30 cellular contexts compared by ENCODE assay signal in the genomic region with DNA sequence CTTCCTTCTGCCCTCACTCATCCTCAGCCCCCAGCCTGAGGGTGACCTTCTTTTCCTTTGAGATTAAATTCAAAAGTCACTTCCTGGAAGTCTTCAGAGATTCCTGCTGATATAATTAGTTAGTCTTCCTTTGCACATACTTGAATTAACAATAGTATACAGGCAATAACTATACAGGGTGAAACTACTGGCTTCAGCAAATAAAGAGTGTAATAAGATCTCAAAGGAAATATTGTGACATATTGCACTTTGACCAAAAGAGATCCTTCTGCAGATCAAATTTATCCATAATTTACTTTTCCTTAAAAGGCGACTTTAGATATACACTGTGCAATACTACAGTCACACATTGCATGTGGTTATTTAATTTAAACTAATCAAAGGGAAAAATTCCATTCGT.
DNase-seq lines count a peak whose midpoint lies in the region; ATAC-seq and TF ChIP-seq lines count a peak whose summit lies in the region.
"Had no signal": no experiment of that assay in that cellular context is flagged by ENCODE, and none has a peak within 500 bp of the region (broad histone marks: within the 10 kb centered on the region; RNA-seq: fewer than 3 reads in every experiment).

No MANE protein-coding gene starts in this region.

- no peak overlapping the region for H3K4me2 ChIP-seq in PC-3 (ENCODE audit: low read length)
- H3K4me2 ChIP-seq: KMS-11, PC-9 had no signal

- no peak for TF ChIP-seq CTCF in PC-3 (conservative IDR thresholded peaks at IDR 0.05; ENCODE audit: low read depth, low read length)
- no peak for TF ChIP-seq CTCF in mesothelial cell of epicardium (IDR thresholded peaks at IDR 0.05; ENCODE audit: unreplicated experiment)

- H3F3A ChIP-seq in PC-3 (ENCODE audit: low read length, unreplicated experiment), result no peaks in the 10 kb centered on the region

- POLR2A ChIA-PET in PC-3 (lab: Charles Lee; ENCODE audit: unreplicated experiment), result no interaction called here

- CTCF ChIA-PET in PC-3 (lab: Charles Lee), result no interaction called here

- no peaks in the 10 kb centered on the region for H3K36me3 ChIP-seq in PC-3 (ENCODE audit: low read depth, low read length)
- H3K36me3 ChIP-seq: BE2C, SJSA1 had no signal

- H3K9me3 Mint-ChIP-seq in mesothelial cell of epicardium, result no peaks in the 10 kb centered on the region

- H3K27ac ChIP-seq in PC-3 (ENCODE audit: low read length), result 0 out of 2 replicates have a peak overlapping the region, but pooled peaks have one; percentile 9
- H3K27ac ChIP-seq: 22Rv1, GM23248, KMS-11, PC-9, SJSA1 had no signal

- no peaks in the 10 kb centered on the region for H3K27me3 ChIP-seq in PC-3 (ENCODE audit: low read length)
- H3K27me3 ChIP-seq: BE2C, SJSA1 had no signal

- H3K27ac Mint-ChIP-seq in mesothelial cell of epicardium, result peak overlapping the region; percentile 67
- H3K27ac Mint-ChIP-seq: CD14-positive monocyte; CD8-positive, alpha-beta memory T cell; IgD-negative memory B cell had no signal

- ATAC-seq in PC-3, result no peak
- ATAC-seq in HG03159 (IDR thresholded peaks at IDR 0.05; ENCODE audit: unreplicated experiment), result no peak
- ATAC-seq: GM12878, Right ventricle myocardium inferior had no signal

- no peak overlapping the region for H3K9ac ChIP-seq in PC-3 (ENCODE audit: low read length)
- H3K9ac ChIP-seq: GM23248, KMS-11 had no signal

- intact Hi-C loops in PC-3 (cut with micrococcal nuclease), result no loop called here

- no peak overlapping the region for H3K4me3 Mint-ChIP-seq in mesothelial cell of epicardium
- H3K4me3 Mint-ChIP-seq: CD14-positive monocyte; CD8-positive, alpha-beta memory T cell; IgD-negative memory B cell had no signal

- no TSS peak for BruUV-seq in PC-3 (replicated peaks; lab: Mats Ljungman, UMichigan)

- no peaks in the 10 kb centered on the region for H4K20me1 ChIP-seq in PC-3 (ENCODE audit: low read length)

- H3K4me3 ChIP-seq in PC-3 (ENCODE audit: low read length), result no peak overlapping the region
- H3K4me3 ChIP-seq: GM12878, GM23248, PC-9, SJSA1 had no signal

- peaks cover 42% of the 10 kb centered on the region for H3K4me1 Mint-ChIP-seq in mesothelial cell of epicardium
- H3K4me1 Mint-ChIP-seq: CD14-positive monocyte; CD8-positive, alpha-beta memory T cell; IgD-negative memory B cell had no signal

- no peak overlapping the region for H2AFZ ChIP-seq in PC-3 (ENCODE audit: low read length)
- H2AFZ ChIP-seq: GM23248, PC-9 had no signal

- H3K9me2 ChIP-seq in PC-3 (replicated peaks; ENCODE audit: low read length), result no peaks in the 10 kb centered on the region

- no peaks in the 10 kb centered on the region for H3K79me2 ChIP-seq in PC-3 (ENCODE audit: low read length)

- DNase-seq in DMS53 (lab: John Stamatoyannopoulos, UW) (peak; percentile 34), DMS53 treated with DMSO at 0.1 percent for 48 hours (lab: John Stamatoyannopoulos, UW; ENCODE audit: unreplicated experiment) (no peak), PC-3 (peak; percentile 40), mesothelial cell of epicardium (ENCODE audit: low spot score in 2 of 2, unreplicated experiment in 2 of 2) (no peak), SIG-M5 (lab: John Stamatoyannopoulos, UW) (no peak), NCI-H2081 treated with DMSO at 0.1 percent for 48 hours (lab: John Stamatoyannopoulos, UW) (no peak)
- DNase-seq: ACHN; BE2C; CD8-positive, alpha-beta memory T cell; GDM1; GM23248; H7; MM.1S; NCI-H1048; NCI-H1417; NCI-H1694; NCI-H2029 treated with DMSO at 0.1 percent for 48 hours; NCI-H345; NCI-H510A treated with DMSO at 0.1 percent for 48 hours; NCI-H774; NK-92 treated with Interleukin-12 subunit alpha and Interleukin-12 subunit beta, amount 100 ng/mL, for 24 hours had no signal

- no peaks in the 10 kb centered on the region for H3K9me3 ChIP-seq in PC-3 (ENCODE audit: low read length)
- H3K9me3 ChIP-seq: BE2C, SJSA1 had no signal

- no peaks in the 10 kb centered on the region for H3K36me3 Mint-ChIP-seq in mesothelial cell of epicardium
- H3K36me3 Mint-ChIP-seq: CD14-positive monocyte; CD8-positive, alpha-beta memory T cell; IgD-negative memory B cell had no signal

- no peaks in the 10 kb centered on the region for H3K27me3 Mint-ChIP-seq in mesothelial cell of epicardium (ENCODE audit: low read depth)
- H3K27me3 Mint-ChIP-seq: CD8-positive, alpha-beta memory T cell; IgD-negative memory B cell had no signal

- H3K4me1 ChIP-seq in PC-3 (ENCODE audit: insufficient read depth, low read length), result peaks cover 10% of the 10 kb centered on the region; the same call in 1 of the 2 replicates
- H3K4me1 ChIP-seq: BE2C, SJSA1 had no signal

Comparison
In these comparisons a context has a peak if more than half of its experiments do, and no peak if none do; other contexts are left out.
1. DNase-seq: peak in DMS53 (single experiment) and PC-3 (single experiment); none in DMS53 treated with DMSO at 0.1 percent for 48 hours (single experiment), mesothelial cell of epicardium (0 of 2), SIG-M5 (single experiment) and NCI-H2081 treated with DMSO at 0.1 percent for 48 hours (single experiment).